Comparison of ENCODE assay signal across 25 cellular contexts in genomic region chr1:22303816-22304215, GRCh38.
DNase-seq lines count a peak whose midpoint lies in the region; ATAC-seq, FAIRE-seq and TF ChIP-seq lines count a peak whose summit lies in the region.
"Had no signal": no experiment of that assay in that cellular context is flagged by ENCODE, and none has a peak within 500 bp of the region (broad histone marks: within the 10 kb centered on the region; RNA-seq: fewer than 3 reads in every experiment).

No MANE protein-coding gene starts in this region.

- in situ Hi-C loops in HepG2 (cut with HindIII; ENCODE audit: extremely low pct_ligation_motif_present, low pct_unique_long_range_greater_than_20kb) = no loop called here
- in situ Hi-C loops in K562 (cut with MboI) = no loop called here

- H3K9ac ChIP-seq in HepG2 (ENCODE audit: insufficient read depth, low read depth, low read length) (no peak overlapping the region), K562 (ENCODE audit: insufficient read depth in 1 of 2, low read depth in 2 of 2, low read length in 2 of 2) (no peak overlapping the region)
- H3K9ac ChIP-seq: BLaER1 treated with 17β-estradiol and CSF1 and Interleukin-3, amounts not matched to agents 10 nM and 100 nM had no signal

- BruUV-seq in HepG2 (replicated peaks; lab: Mats Ljungman, UMichigan) (no TSS peak), K562 (replicated peaks; lab: Mats Ljungman, UMichigan) (no TSS peak)

- TF ChIP-seq EP300 in HepG2 (IDR thresholded peaks at IDR 0.05; ENCODE audit: low read depth in 2 of 2, low read length in 2 of 2) (no peak), HepG2 (CRISPR knock-in tag; IDR thresholded peaks at IDR 0.05; ENCODE audit: borderline replicate concordance) (no peak), K562 (IDR thresholded peaks at IDR 0.05; ENCODE audit: low read length) (no peak)

- intact Hi-C loops in HepG2 (cut with micrococcal nuclease; ENCODE audit: unreplicated experiment) (no loop called here), right lobe of liver (cut with DNase I) (no loop called here), K562 (cut with micrococcal nuclease) (no loop called here)

- no peak for FAIRE-seq in HepG2 (lab: Jason Lieb, UNC)
- no peak for FAIRE-seq in K562 (lab: Jason Lieb, UNC)
- FAIRE-seq: A549, D721Med, GM12878, GM19239, H54 had no signal

- no peak for DNase-seq in HepG2 (ENCODE audit: low spot score)
- DNase-seq in right lobe of liver = no peak
- DNase-seq in K562 (ENCODE audit: extremely low read depth in 1 of 4, low spot score in 3 of 4) = no peak
- DNase-seq in SIG-M5 treated with dmso at 0.1 percent for 504 hours (lab: John Stamatoyannopoulos, UW; ENCODE audit: unreplicated experiment) = no peak
- DNase-seq: 8988T; ACHN; AML-193; BE2C; CD4-positive, alpha-beta T cell; CD8-positive, alpha-beta memory T cell; DMS 273 treated with DMSO at 0.1 percent for 48 hours; DMS79; EL; GDM1; GOT3; HCEC 1CT; HFFc6 had no signal

- H2AFZ ChIP-seq in HepG2 (ENCODE audit: low read length) = no peak overlapping the region
- H2AFZ ChIP-seq in K562 (ENCODE audit: low read depth, low read length) = no peak overlapping the region

- CTCF ChIA-PET in HepG2 (lab: Yijun Ruan, JAX; ENCODE audit: low intra/inter-chr PET ratio, low total read pairs) = no interaction called here
- CTCF ChIA-PET in HEK293 (lab: Yijun Ruan, JAX) = no interaction called here
- CTCF ChIA-PET in K562 (lab: Yijun Ruan, JAX; ENCODE audit: low intra/inter-chr PET ratio) = no interaction called here

- ATAC-seq in HepG2 = no peak
- ATAC-seq in right lobe of liver = no peak
- no peak for ATAC-seq in K562
- no peak for ATAC-seq in HG03045 (IDR thresholded peaks at IDR 0.05; ENCODE audit: unreplicated experiment)
- ATAC-seq: A549, GM12878 had no signal

- no peaks in the 10 kb centered on the region for H3K9me1 ChIP-seq in K562 (ENCODE audit: control insufficient read depth, insufficient read depth, low read length)

- TF ChIP-seq RAD21 in HepG2 (CRISPR knock-in tag; IDR thresholded peaks at IDR 0.05) = no peak
- TF ChIP-seq RAD21 in K562 (CRISPR knock-in tag; conservative IDR thresholded peaks at IDR 0.05 in 1 of 2, IDR thresholded peaks at IDR 0.05 in 1 of 2) = no peak

- H3K27ac ChIP-seq in HepG2 (ENCODE audit: extremely low read length, insufficient read depth, low read length) = no peak overlapping the region
- no peak overlapping the region for H3K27ac ChIP-seq in right lobe of liver
- no peak overlapping the region for H3K27ac ChIP-seq in HEK293 (ENCODE audit: extremely low read depth, low read depth, low read length)
- no peak overlapping the region for H3K27ac ChIP-seq in K562 (ENCODE audit: extremely low read depth, low read depth, low read length)
- H3K27ac ChIP-seq: A549; BLaER1 treated with 17β-estradiol and CSF1 and Interleukin-3, amounts not matched to agents 10 nM and 100 nM had no signal

- no peaks in the 10 kb centered on the region for H3K36me3 ChIP-seq in HepG2 (replicated peaks in 1 of 2; ENCODE audit: control insufficient read depth in 1 of 2, insufficient read depth in 2 of 2, low read length in 2 of 2)
- no peaks in the 10 kb centered on the region for H3K36me3 ChIP-seq in right lobe of liver
- H3K36me3 ChIP-seq in HEK293 (ENCODE audit: control insufficient read depth in 2 of 2, insufficient read depth in 1 of 2, low read length in 2 of 2) = no peaks in the 10 kb centered on the region
- no peaks in the 10 kb centered on the region for H3K36me3 ChIP-seq in K562 (ENCODE audit: control insufficient read depth, insufficient read depth, low read length)
- H3K36me3 ChIP-seq: BE2C; BLaER1 treated with 17β-estradiol and CSF1 and Interleukin-3, amounts not matched to agents 10 nM and 100 nM had no signal

- H3K4me1 ChIP-seq in HepG2 (ENCODE audit: insufficient read depth, low read length) (no peaks in the 10 kb centered on the region), right lobe of liver (no peaks in the 10 kb centered on the region), HEK293 (ENCODE audit: control insufficient read depth, insufficient read depth, low read length) (no peaks in the 10 kb centered on the region), K562 (replicated peaks in 1 of 2; ENCODE audit: control insufficient read depth in 2 of 2, insufficient read depth in 2 of 2, low read length in 2 of 2) (no peaks in the 10 kb centered on the region)
- H3K4me1 ChIP-seq: A549; BE2C; BLaER1 treated with 17β-estradiol and CSF1 and Interleukin-3, amounts not matched to agents 10 nM and 100 nM had no signal

- no peaks in the 10 kb centered on the region; the same call in 1 of the 2 replicates for H3K9me3 ChIP-seq in HepG2 (ENCODE audit: low read length)
- H3K9me3 ChIP-seq in right lobe of liver = peaks cover 0 to 6% (median 0%) of the 10 kb centered on the region in 4 donors
- H3K9me3 ChIP-seq in HEK293 (ENCODE audit: control insufficient read depth, insufficient read depth, low read depth, low read length) = no peaks in the 10 kb centered on the region
- H3K9me3 ChIP-seq in K562 (replicated peaks; ENCODE audit: control insufficient read depth, insufficient read depth, low read depth, low read length) = no peaks in the 10 kb centered on the region
- H3K9me3 ChIP-seq: BE2C had no signal

- TF ChIP-seq CTCF in HepG2 (CRISPR knock-in tag; IDR thresholded peaks at IDR 0.05) (no peak), right lobe of liver (IDR thresholded peaks at IDR 0.05) (no peak), HEK293 (tag by site-specific recombination; IDR thresholded peaks at IDR 0.05) (no peak), K562 (IDR thresholded peaks at IDR 0.05 in 2 of 3, conservative IDR thresholded peaks at IDR 0.05 in 1 of 3; ENCODE audit: insufficient read depth in 2 of 3, low read depth in 1 of 3, low read length in 3 of 3) (no peak)

- POLR2A ChIA-PET in HepG2 (lab: Yijun Ruan, JAX) (no interaction called here), HEK293 (lab: Yijun Ruan, JAX) (no interaction called here), K562 (lab: Yijun Ruan, JAX) (no interaction called here)

- no peak for TF ChIP-seq POLR2A in HepG2 (IDR thresholded peaks at IDR 0.05; ENCODE audit: insufficient read depth in 1 of 2, low read depth in 2 of 2, low read length in 2 of 2)
- TF ChIP-seq POLR2A in right lobe of liver (IDR thresholded peaks at IDR 0.05) = no peak
- TF ChIP-seq POLR2A in K562 (conservative IDR thresholded peaks at IDR 0.05) = no peak

- H3K4me3 ChIP-seq in HepG2 (replicated peaks in 1 of 3; ENCODE audit: insufficient read depth in 1 of 3, low read depth in 2 of 3, low read length in 3 of 3) = no peak overlapping the region
- H3K4me3 ChIP-seq in right lobe of liver = no peak overlapping the region
- H3K4me3 ChIP-seq in HEK293 (ENCODE audit: low read depth, low read length) = no peak overlapping the region
- H3K4me3 ChIP-seq in K562 = no peak overlapping the region
- H3K4me3 ChIP-seq: A549; BLaER1 treated with 17β-estradiol and CSF1 and Interleukin-3, amounts not matched to agents 10 nM and 100 nM; GM12878 had no signal

- no peak overlapping the region for H3K4me2 ChIP-seq in HepG2 (ENCODE audit: low read depth, low read length)
- H3K4me2 ChIP-seq in K562 (ENCODE audit: insufficient read depth, low read length) = no peak overlapping the region
- H3K4me2 ChIP-seq: A549; BLaER1 treated with 17β-estradiol and CSF1 and Interleukin-3, amounts not matched to agents 10 nM and 100 nM had no signal

- H3K79me2 ChIP-seq in HepG2 (ENCODE audit: insufficient read depth, low read length) (no peaks in the 10 kb centered on the region), K562 (ENCODE audit: control insufficient read depth, insufficient read depth, low read length) (no peaks in the 10 kb centered on the region)

- H3K27me3 ChIP-seq in HepG2 (ENCODE audit: control insufficient read depth in 1 of 2, insufficient read depth in 2 of 2, low read length in 2 of 2) (peaks cover 0 to 5% of the 10 kb centered on the region in 2 experiments; a peak in 1 of 5 replicates), right lobe of liver (peaks cover 0 to 9% of the 10 kb centered on the region in 2 donors), K562 (ENCODE audit: control insufficient read depth in 2 of 2, insufficient read depth in 2 of 2, low read length in 2 of 2) (peaks cover 3% of the 10 kb centered on the region in 2 experiments; a peak in 2 of 5 replicates)
- H3K27me3 ChIP-seq: BE2C; BLaER1 treated with 17β-estradiol and CSF1 and Interleukin-3, amounts not matched to agents 10 nM and 100 nM had no signal

- H4K20me1 ChIP-seq in HepG2 (ENCODE audit: insufficient read depth, low read length) (no peaks in the 10 kb centered on the region), K562 (replicated peaks; ENCODE audit: control insufficient read depth, insufficient read depth, low read length) (no peaks in the 10 kb centered on the region)
- H4K20me1 ChIP-seq: BLaER1 treated with 17β-estradiol and CSF1 and Interleukin-3, amounts not matched to agents 10 nM and 100 nM had no signal

TF ChIP-seq in HepG2, 621 proteins besides CTCF, POLR2A, EP300 and RAD21:
- TF ChIP-seq HOXA9 (CRISPR knock-in tag; IDR thresholded peaks at IDR 0.05; ENCODE audit: borderline replicate concordance) (no peak), ZNF317 (CRISPR knock-in tag; IDR thresholded peaks at IDR 0.05) (peak; percentile 97)

TF ChIP-seq in HEK293, 187 proteins besides CTCF, POLR2A, EP300 and RAD21 (continues in another document):
- TF ChIP-seq, protein P1, sequence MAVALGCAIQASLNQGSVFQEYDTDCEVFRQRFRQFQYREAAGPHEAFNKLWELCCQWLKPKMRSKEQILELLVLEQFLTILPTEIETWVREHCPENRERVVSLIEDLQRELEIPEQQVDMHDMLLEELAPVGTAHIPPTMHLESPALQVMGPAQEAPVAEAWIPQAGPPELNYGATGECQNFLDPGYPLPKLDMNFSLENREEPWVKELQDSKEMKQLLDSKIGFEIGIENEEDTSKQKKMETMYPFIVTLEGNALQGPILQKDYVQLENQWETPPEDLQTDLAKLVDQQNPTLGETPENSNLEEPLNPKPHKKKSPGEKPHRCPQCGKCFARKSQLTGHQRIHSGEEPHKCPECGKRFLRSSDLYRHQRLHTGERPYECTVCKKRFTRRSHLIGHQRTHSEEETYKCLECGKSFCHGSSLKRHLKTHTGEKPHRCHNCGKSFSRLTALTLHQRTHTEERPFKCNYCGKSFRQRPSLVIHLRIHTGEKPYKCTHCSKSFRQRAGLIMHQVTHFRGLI (tag by site-specific recombination; IDR thresholded peaks at IDR 0.05) = no peak
- no peak for TF ChIP-seq ZSCAN16 (tag by site-specific recombination; IDR thresholded peaks at IDR 0.05)

TF ChIP-seq in K562, 482 proteins besides CTCF, POLR2A, EP300 and RAD21 (continues in another document):
- TF ChIP-seq NR2F6 (CRISPR knock-in tag; IDR thresholded peaks at IDR 0.05) = no peak
- no peak for TF ChIP-seq ZNF23 (CRISPR knock-in tag; IDR thresholded peaks at IDR 0.05)
- no peak for TF ChIP-seq ZNF57 (CRISPR knock-in tag; IDR thresholded peaks at IDR 0.05)
- TF ChIP-seq NCOA4 (IDR thresholded peaks at IDR 0.05; ENCODE audit: partially characterized antibody) = no peak
- no peak for TF ChIP-seq HMGN3 (IDR thresholded peaks at IDR 0.05; ENCODE audit: borderline replicate concordance, extremely low read depth, insufficient read length, low read depth, low read length)

Comparison
In these comparisons a context has a peak if more than half of its experiments do, and no peak if none do; other contexts are left out.
1. Of the 241 proteins assayed by ChIP-seq in both HepG2 and K562: peak only in HepG2: none; only in K562: CBX5; in both: none; in neither: 238; mixed calls (peak in some experiments, not most) for 2.